19 cellular contexts compared by ENCODE assay signal in the genomic region with DNA sequence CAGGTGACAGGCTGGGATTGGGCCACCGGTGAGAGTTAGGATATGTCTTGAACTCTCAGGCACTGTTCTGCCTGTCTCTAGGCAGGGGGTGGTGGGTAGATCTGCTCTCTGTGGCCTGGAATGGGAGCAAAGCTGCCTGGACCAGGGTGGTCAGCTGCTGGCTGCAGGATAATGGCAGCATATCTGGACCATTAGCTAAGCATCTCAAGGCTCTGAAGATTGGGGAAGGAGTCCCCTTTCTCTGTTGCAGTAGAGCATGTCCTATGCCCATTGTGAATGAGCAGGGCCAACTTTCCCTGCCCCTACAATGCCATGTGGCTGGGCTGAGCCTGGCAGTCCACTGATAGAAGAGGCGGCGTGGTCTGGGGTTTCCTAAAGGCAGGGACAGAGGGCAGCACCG. TPM values are rescaled to one million over a fixed set of nuclear protein-coding genes. Genes with fewer than 3 reads are reported as not detected.
DNase-seq lines count a peak whose midpoint lies in the region; ATAC-seq and TF ChIP-seq lines count a peak whose summit lies in the region.
"Had no signal": no experiment of that assay in that cellular context is flagged by ENCODE, and none has a peak within 500 bp of the region (broad histone marks: within the 10 kb centered on the region; RNA-seq: fewer than 3 reads in every experiment).

No MANE protein-coding gene starts in this region.

- DNase-seq in CD8-positive, alpha-beta T cell: no peak
- no peak for DNase-seq in central memory CD8-positive, alpha-beta T cell (ENCODE audit: low spot score in 2 of 2)
- DNase-seq in osteocyte (ENCODE audit: extremely low spot score, unreplicated experiment): peak; percentile 64
- no peak for DNase-seq in NK-92 (lab: John Stamatoyannopoulos, UW; ENCODE audit: unreplicated experiment)
- DNase-seq: Calu3; CD8-positive, alpha-beta memory T cell; GOT3; MG63; NCI-H1048; NCI-H1417 treated with DMSO at 0.1 percent for 48 hours; NCI-H1930; SHP77 treated with DMSO at 0.1 percent for 48 hours had no signal

- H3K4me1 Mint-ChIP-seq in CD8-positive, alpha-beta T cell (ENCODE audit: low read depth): peaks cover 50% of the 10 kb centered on the region
- peaks cover 32% of the 10 kb centered on the region for H3K4me1 Mint-ChIP-seq in central memory CD8-positive, alpha-beta T cell
- no peaks in the 10 kb centered on the region for H3K4me1 Mint-ChIP-seq in osteocyte (ENCODE audit: unreplicated experiment)

- no peaks in the 10 kb centered on the region for H3K9me3 ChIP-seq in BLaER1
- H3K9me3 ChIP-seq in CD8-positive, alpha-beta T cell (ENCODE audit: low read length): no peaks in the 10 kb centered on the region
- H3K9me3 ChIP-seq: MG63 had no signal

- CTCF ChIA-PET in CD8-positive, alpha-beta T cell (lab: Charles Lee): interaction anchor here (1.2 to 3.3 kb wide), 14 partner anchors 10 to 473 kb away, joined by 3 to 24 read pairs (median 4); a partner anchor contains a TSS

- no peaks in the 10 kb centered on the region for H3K27me3 Mint-ChIP-seq in CD8-positive, alpha-beta T cell (ENCODE audit: low read depth)
- peaks cover 10% of the 10 kb centered on the region for H3K27me3 Mint-ChIP-seq in central memory CD8-positive, alpha-beta T cell
- peaks cover 24% of the 10 kb centered on the region for H3K27me3 Mint-ChIP-seq in osteocyte (ENCODE audit: unreplicated experiment)

- POLR2A ChIA-PET in CD8-positive, alpha-beta T cell (lab: Charles Lee): interaction anchor here (0.6 to 1.8 kb wide), 3 partner anchors 13 to 1809 kb away, joined by 3 to 9 read pairs (median 3); a partner anchor contains a TSS

- no peaks in the 10 kb centered on the region for H3K36me3 ChIP-seq in BLaER1
- H3K36me3 ChIP-seq in CD8-positive, alpha-beta T cell (ENCODE audit: insufficient read depth, low read length): no peaks in the 10 kb centered on the region
- H3K36me3 ChIP-seq: MG63 had no signal

- ATAC-seq in CD8-positive, alpha-beta T cell: no peak
- no peak for ATAC-seq in central memory CD8-positive, alpha-beta T cell (replicated peaks; ENCODE audit: extremely low read depth, poor library complexity, severe bottlenecking)
- ATAC-seq in HG02610 (IDR thresholded peaks at IDR 0.05; ENCODE audit: unreplicated experiment) (no peak), GM21528 (IDR thresholded peaks at IDR 0.05; ENCODE audit: low FRiP score, unreplicated experiment) (no peak)

- H3K9ac ChIP-seq in BLaER1: no peak overlapping the region

- H3K27ac ChIP-seq in BLaER1: peak overlapping the region; percentile 62; the same call in 1 of the 2 replicates
- no peak overlapping the region for H3K27ac ChIP-seq in CD8-positive, alpha-beta T cell (ENCODE audit: low read depth, low read length)
- H3K27ac ChIP-seq: SK-N-MC had no signal

- TF ChIP-seq CTCF in CD8-positive, alpha-beta T cell (IDR thresholded peaks at IDR 0.05): no peak
- TF ChIP-seq CTCF in osteocyte (IDR thresholded peaks at IDR 0.05): no peak

- H3K4me3 ChIP-seq in BLaER1: no peak overlapping the region
- H3K4me3 ChIP-seq in CD8-positive, alpha-beta T cell (ENCODE audit: low read depth, low read length): no peak overlapping the region
- H3K4me3 ChIP-seq: MG63, SK-N-MC had no signal

- no peaks in the 10 kb centered on the region for H3K9me3 Mint-ChIP-seq in CD8-positive, alpha-beta T cell
- no peaks in the 10 kb centered on the region for H3K9me3 Mint-ChIP-seq in central memory CD8-positive, alpha-beta T cell
- no peaks in the 10 kb centered on the region for H3K9me3 Mint-ChIP-seq in osteocyte (ENCODE audit: unreplicated experiment)
- H3K9me3 Mint-ChIP-seq: CD8-positive, alpha-beta memory T cell had no signal

- H4K20me1 ChIP-seq in BLaER1: no peaks in the 10 kb centered on the region

- 0 out of 2 replicates have a peak overlapping the region, but pooled peaks have one; percentile 69 for H3K4me2 ChIP-seq in BLaER1

- no peaks in the 10 kb centered on the region for H3K36me3 Mint-ChIP-seq in CD8-positive, alpha-beta T cell
- peaks cover 3% of the 10 kb centered on the region for H3K36me3 Mint-ChIP-seq in central memory CD8-positive, alpha-beta T cell (ENCODE audit: insufficient read depth)
- no peaks in the 10 kb centered on the region for H3K36me3 Mint-ChIP-seq in osteocyte (ENCODE audit: unreplicated experiment)

- peaks cover 22% of the 10 kb centered on the region for H3K4me1 ChIP-seq in BLaER1
- peaks cover 35% of the 10 kb centered on the region for H3K4me1 ChIP-seq in CD8-positive, alpha-beta T cell (ENCODE audit: insufficient read depth, low read length)

- intact Hi-C loops in CD8-positive, alpha-beta T cell (cut with DNase I, micrococcal nuclease): no loop called here

- no peak overlapping the region for H3K4me3 Mint-ChIP-seq in CD8-positive, alpha-beta T cell
- H3K4me3 Mint-ChIP-seq in central memory CD8-positive, alpha-beta T cell: no peak overlapping the region
- no peak overlapping the region for H3K4me3 Mint-ChIP-seq in osteocyte (ENCODE audit: unreplicated experiment)

- H3K27me3 ChIP-seq in BLaER1: no peaks in the 10 kb centered on the region
- no peaks in the 10 kb centered on the region for H3K27me3 ChIP-seq in CD8-positive, alpha-beta T cell (ENCODE audit: insufficient read depth, low read length)
- H3K27me3 ChIP-seq: MG63 had no signal

- H3K27ac Mint-ChIP-seq in CD8-positive, alpha-beta T cell: peak overlapping the region; percentile 92
- H3K27ac Mint-ChIP-seq in central memory CD8-positive, alpha-beta T cell (ENCODE audit: low read depth): peak overlapping the region; percentile 75
- no peak overlapping the region for H3K27ac Mint-ChIP-seq in osteocyte (ENCODE audit: unreplicated experiment)

RNA-seq across cellular contexts. Expression of a gene that starts 34.6 kb away (rescaled TPM):
- total RNA-seq in CD8-positive, alpha-beta T cell: under 1 TPM in 1 of 2 experiments, not detected in 1; 0.19 TPM
- not detected in 2 replicates for total RNA-seq in osteocyte
- total RNA-seq: Calu3; CD8-positive, alpha-beta memory T cell; LHCN-M2; NCI-H460; PC-3 had no signal
